3 cellular contexts compared by ENCODE assay signal in genomic region chr4:55111601-55112000, GRCh38.
TF ChIP-seq lines count a peak whose summit lies in the region.

No MANE protein-coding gene starts in this region.

TF ChIP-seq in GM23338, 12 proteins besides CTCF, POLR2A, EP300 and RAD21:
- TF ChIP-seq ZNF331 (CRISPR knock-in tag; IDR thresholded peaks at IDR 0.05; ENCODE audit: low read depth) (no peak), NANOG (IDR thresholded peaks at IDR 0.05; ENCODE audit: borderline replicate concordance) (no peak)

TF ChIP-seq in IMR-90, 13 proteins besides CTCF, POLR2A, EP300 and RAD21:
- TF ChIP-seq ELK1 (IDR thresholded peaks at IDR 0.05; ENCODE audit: borderline replicate concordance, low read depth, low read length) (no peak), USF2 (IDR thresholded peaks at IDR 0.05; ENCODE audit: low read depth, low read length) (peak; percentile 4; the same call in 1 of the 2 replicates), FOS (IDR thresholded peaks at IDR 0.05; ENCODE audit: low read depth, low read length) (no peak)

TF ChIP-seq in K562, 482 proteins besides CTCF, POLR2A, EP300 and RAD21:
- TF ChIP-seq RAD51 (IDR thresholded peaks at IDR 0.05; ENCODE audit: borderline replicate concordance, low read depth) (peak; percentile 77), MED1 (CRISPR knock-in tag; IDR thresholded peaks at IDR 0.05; ENCODE audit: borderline replicate concordance) (no peak), TFE3 (CRISPR knock-in tag; IDR thresholded peaks at IDR 0.05) (peak; percentile 82)
